In genomic region chrX:16745659-16746058, GRCh38 we compare ENCODE assay signal across 1 cellular context.
TF ChIP-seq lines count a peak whose summit lies in the region.

No MANE protein-coding gene starts in this region.

TF ChIP-seq in HepG2, 621 proteins besides CTCF, POLR2A, EP300 and RAD21 (continued from another document):
- TF ChIP-seq ARID4A (CRISPR knock-in tag; IDR thresholded peaks at IDR 0.05; ENCODE audit: borderline replicate concordance) (peak; percentile 21; the same call in 1 of the 2 replicates), FOXA3 (CRISPR knock-in tag; IDR thresholded peaks at IDR 0.05) (peak; percentile 72), ZNF800 (CRISPR knock-in tag; IDR thresholded peaks at IDR 0.05) (no peak), TEAD3 (CRISPR knock-in tag; optimal IDR thresholded peaks at IDR 0.05; ENCODE audit: borderline replicate concordance) (peak; percentile 55), MATR3 (CRISPR knock-in tag; IDR thresholded peaks at IDR 0.05) (no peak), ZBTB10 (CRISPR knock-in tag; IDR thresholded peaks at IDR 0.05; ENCODE audit: borderline replicate concordance) (no peak), MIXL1 (CRISPR knock-in tag; IDR thresholded peaks at IDR 0.05) (0 out of 2 replicates have a peak, but pooled peaks have one; percentile 19), JUN (CRISPR knock-in tag; IDR thresholded peaks at IDR 0.05) (no peak), PTBP1 (IDR thresholded peaks at IDR 0.05; ENCODE audit: low read depth, low read length, poor library complexity, severe bottlenecking) (no peak), ZNF33A (CRISPR knock-in tag; IDR thresholded peaks at IDR 0.05; ENCODE audit: borderline replicate concordance) (no peak), ZGPAT (CRISPR knock-in tag; IDR thresholded peaks at IDR 0.05) (peak; percentile 51; the same call in 1 of the 2 replicates), ZNF83 (CRISPR knock-in tag; IDR thresholded peaks at IDR 0.05; ENCODE audit: borderline replicate concordance) (no peak)
